ENCODE assay signal across 17 cellular contexts in the genomic region with DNA sequence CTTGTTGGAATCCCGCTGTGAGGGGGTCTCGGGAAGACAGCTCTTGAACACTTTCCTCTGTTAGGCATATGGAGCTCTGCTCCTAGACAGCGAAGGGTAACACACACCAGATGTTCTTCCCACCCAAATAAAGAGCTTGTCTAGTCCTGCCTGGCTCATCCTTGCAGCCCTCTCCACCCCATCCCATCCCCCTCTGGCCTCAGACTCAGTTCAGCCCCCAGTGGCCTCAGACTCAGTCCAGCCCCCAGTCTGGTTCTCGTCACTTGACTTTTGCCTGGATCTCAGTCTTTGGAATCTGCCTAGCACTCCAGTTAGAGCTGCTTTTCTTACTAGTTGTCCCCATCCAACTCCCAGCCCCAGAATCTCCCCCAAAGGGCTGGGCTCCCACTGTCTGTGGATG. TPM values are rescaled to one million over a fixed set of nuclear protein-coding genes. Genes with fewer than 3 reads are reported as not detected.
A peak's percentile ranks its signal among the peaks of the same experiment; 100 is the strongest.
DNase-seq lines count a peak whose midpoint lies in the region; ATAC-seq and TF ChIP-seq lines count a peak whose summit lies in the region.
"Had no signal": no experiment of that assay in that cellular context is flagged by ENCODE, and none has a peak within 500 bp of the region (broad histone marks: within the 10 kb centered on the region; RNA-seq: fewer than 3 reads in every experiment).

No MANE protein-coding gene starts in this region.

- POLR2A ChIA-PET in Panc1 (lab: Charles Lee): interaction anchor here (0.6 kb wide), 1 partner anchor 226 kb away, joined by 3 read pairs; no protein-coding TSS in a partner anchor

- ATAC-seq in Panc1: 0 out of 2 replicates have a peak, but pooled peaks have one; percentile 14
- no peak for ATAC-seq in stimulated activated naive B cell treated with anti-CD40 and anti-IgM and Interleukin-4, amounts not matched to agents 10 μg/mL and 1 μg/mL and 100 μg/mL, for 72 hours (replicated peaks)
- ATAC-seq in HG03442 (IDR thresholded peaks at IDR 0.05; ENCODE audit: unreplicated experiment): no peak
- no peak for ATAC-seq in GM21423 (IDR thresholded peaks at IDR 0.05; ENCODE audit: unreplicated experiment)
- ATAC-seq: PC-3 had no signal

- no peaks in the 10 kb centered on the region for H3K27me3 ChIP-seq in Panc1 (ENCODE audit: control insufficient read depth, insufficient read depth, low read length)
- H3K27me3 ChIP-seq: MG63 had no signal

- peaks cover 6% of the 10 kb centered on the region for H3K36me3 Mint-ChIP-seq in activated CD4-positive, alpha-beta T cell treated with anti-CD3 and anti-CD28 coated beads, Interleukin-2, amount 10 ng/mL, durations not matched to agents 24 days and 14 days (ENCODE audit: low read depth)
- H3K36me3 Mint-ChIP-seq in stimulated activated naive B cell treated with anti-CD40 and anti-IgM and Interleukin-4, amounts not matched to agents 10 μg/mL and 1 μg/mL and 100 μg/mL, for 72 hours: peaks cover 0 to 4% of the 10 kb centered on the region in 2 donors

- H3K4me3 Mint-ChIP-seq in activated CD4-positive, alpha-beta T cell treated with anti-CD3 and anti-CD28 coated beads, Interleukin-2, amount 10 ng/mL, durations not matched to agents 24 days and 14 days: no peak overlapping the region
- no peak overlapping the region for H3K4me3 Mint-ChIP-seq in stimulated activated naive B cell treated with anti-CD40 and anti-IgM and Interleukin-4, amounts not matched to agents 10 μg/mL and 1 μg/mL and 100 μg/mL, for 72 hours

- H3K36me3 ChIP-seq in Panc1 (ENCODE audit: control insufficient read depth, insufficient read depth, low read length): no peaks in the 10 kb centered on the region
- H3K36me3 ChIP-seq: MG63 had no signal

- no peak for TF ChIP-seq CTCF in Panc1 (IDR thresholded peaks at IDR 0.05)

- H3K4me1 ChIP-seq in Panc1 (ENCODE audit: control insufficient read depth, insufficient read depth, low read length): no peaks in the 10 kb centered on the region

- intact Hi-C loops in activated CD4-positive, alpha-beta T cell treated with anti-CD3 and anti-CD28 coated beads, Interleukin-2, amount 10 ng/mL, durations not matched to agents 24 days and 14 days (cut with micrococcal nuclease): no loop called here
- intact Hi-C loops in Panc1 (cut with micrococcal nuclease; ENCODE audit: unreplicated experiment): no loop called here

- H3K27ac Mint-ChIP-seq in activated CD4-positive, alpha-beta T cell treated with anti-CD3 and anti-CD28 coated beads, Interleukin-2, amount 10 ng/mL, durations not matched to agents 24 days and 14 days: peak overlapping the region; percentile 60
- H3K27ac Mint-ChIP-seq in stimulated activated naive B cell treated with anti-CD40 and anti-IgM and Interleukin-4, amounts not matched to agents 10 μg/mL and 1 μg/mL and 100 μg/mL, for 72 hours: peak overlapping the region; percentile 28

- H3K4me3 ChIP-seq in Panc1 (ENCODE audit: low read depth in 2 of 2, low read length in 2 of 2): no peak overlapping the region
- H3K4me3 ChIP-seq: MG63 had no signal

- no peaks in the 10 kb centered on the region for H3K27me3 Mint-ChIP-seq in activated CD4-positive, alpha-beta T cell treated with anti-CD3 and anti-CD28 coated beads, Interleukin-2, amount 10 ng/mL, durations not matched to agents 24 days and 14 days
- H3K27me3 Mint-ChIP-seq in stimulated activated naive B cell treated with anti-CD40 and anti-IgM and Interleukin-4, amounts not matched to agents 10 μg/mL and 1 μg/mL and 100 μg/mL, for 72 hours: peaks cover 0 to 4% of the 10 kb centered on the region in 2 donors

- peaks cover 9% of the 10 kb centered on the region for H3K4me1 Mint-ChIP-seq in activated CD4-positive, alpha-beta T cell treated with anti-CD3 and anti-CD28 coated beads, Interleukin-2, amount 10 ng/mL, durations not matched to agents 24 days and 14 days
- H3K4me1 Mint-ChIP-seq in stimulated activated naive B cell treated with anti-CD40 and anti-IgM and Interleukin-4, amounts not matched to agents 10 μg/mL and 1 μg/mL and 100 μg/mL, for 72 hours: peaks cover 7 to 14% of the 10 kb centered on the region in 2 donors

- DNase-seq in activated CD4-positive, alpha-beta T cell treated with anti-CD3 and anti-CD28 coated beads, Interleukin-2, amount 10 ng/mL, durations not matched to agents 24 days and 14 days: no peak
- DNase-seq in activated CD4-positive, alpha-beta T cell treated with anti-CD3 and anti-CD28 coated beads for 48 hours: no peak
- no peak for DNase-seq in Panc1 (ENCODE audit: low read depth, low spot score)
- DNase-seq in islet precursor cell: peak; percentile 65
- DNase-seq in stimulated activated naive B cell treated with anti-CD40 and anti-IgM and Interleukin-4, amounts not matched to agents 10 μg/mL and 1 μg/mL and 100 μg/mL, for 72 hours: no peak
- no peak for DNase-seq in NOMO-1 treated with dmso at 0.1 percent for 144 hours (lab: John Stamatoyannopoulos, UW; ENCODE audit: unreplicated experiment)
- DNase-seq: 8988T; C1 segment of cervical spinal cord; EL; MG63; NCI-H1092 treated with DMSO at 0.1 percent for 48 hours; NCI-H187 treated with DMSO at 0.1 percent for 48 hours; NCI-H510A treated with DMSO at 0.1 percent for 48 hours; NK-92 treated with Interleukin-12 subunit alpha and Interleukin-12 subunit beta, amount 100 ng/mL, for 24 hours; PC-3 had no signal

- BruUV-seq in Panc1 (replicated peaks; lab: Mats Ljungman, UMichigan): no TSS peak

- no peaks in the 10 kb centered on the region for H3K9me3 Mint-ChIP-seq in activated CD4-positive, alpha-beta T cell treated with anti-CD3 and anti-CD28 coated beads, Interleukin-2, amount 10 ng/mL, durations not matched to agents 24 days and 14 days
- no peaks in the 10 kb centered on the region for H3K9me3 Mint-ChIP-seq in stimulated activated naive B cell treated with anti-CD40 and anti-IgM and Interleukin-4, amounts not matched to agents 10 μg/mL and 1 μg/mL and 100 μg/mL, for 72 hours

- H3K9me3 ChIP-seq in Panc1 (ENCODE audit: control insufficient read depth, insufficient read depth, low read depth, low read length): no peaks in the 10 kb centered on the region
- H3K9me3 ChIP-seq: MG63 had no signal

- no peak overlapping the region for H3K27ac ChIP-seq in Panc1 (ENCODE audit: low read length)

- in situ Hi-C loops in Panc1 (cut with HindIII; ENCODE audit: low pct_unique_long_range_greater_than_20kb, low sequenced_read_pairs): no loop called here

- CTCF ChIA-PET in Panc1 (lab: Charles Lee): no interaction called here

RNA-seq across cellular contexts. Expression of a gene that starts 14.9 kb away (rescaled TPM):
- total RNA-seq in activated CD4-positive, alpha-beta T cell treated with anti-CD3 and anti-CD28 coated beads, Interleukin-2, amount 10 ng/mL, durations not matched to agents 24 days and 14 days: 20.6 and 21.0 TPM in 2 replicates
- 2.2 TPM for total RNA-seq in Panc1 (2021; ENCODE audit: unreplicated experiment)
- 7.2 TPM for polyA plus RNA-seq in Panc1 (2012; ENCODE audit: insufficient read length)
- total RNA-seq: PC-3 had no signal

RNA-seq across cellular contexts. Expression of a gene that starts 21.0 kb away (rescaled TPM):
- 44.4 and 47.7 TPM in 2 replicates for total RNA-seq in activated CD4-positive, alpha-beta T cell treated with anti-CD3 and anti-CD28 coated beads, Interleukin-2, amount 10 ng/mL, durations not matched to agents 24 days and 14 days
- total RNA-seq in Panc1 (2021; ENCODE audit: unreplicated experiment): 96.6 TPM
- 95.4 TPM for polyA plus RNA-seq in Panc1 (2012; ENCODE audit: insufficient read length)
